Comparison of ENCODE assay signal across 33 cellular contexts in the genomic region with DNA sequence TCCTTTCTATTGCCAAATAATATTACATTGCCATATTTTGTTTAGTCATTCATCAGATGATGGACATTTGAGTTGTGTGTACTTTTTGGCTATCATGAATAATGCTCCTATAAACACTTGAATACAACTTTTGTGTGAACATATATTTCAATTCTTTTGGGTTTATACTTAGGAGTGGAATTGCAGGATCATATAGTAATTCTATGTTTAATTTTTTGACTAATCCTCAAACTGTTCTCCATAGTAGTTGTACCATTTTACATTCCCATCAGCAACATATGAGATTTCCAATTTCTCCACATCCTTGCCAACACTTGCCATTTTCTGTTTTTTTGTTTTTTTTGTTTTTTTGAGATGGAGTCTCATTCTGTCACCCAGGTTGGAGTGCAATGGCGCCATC.
"Had no signal": no experiment of that assay in that cellular context is flagged by ENCODE, and none has a peak within 500 bp of the region (broad histone marks: within the 10 kb centered on the region; RNA-seq: fewer than 3 reads in every experiment).

No MANE protein-coding gene starts in this region.

- DNase-seq: activated effector memory CD4-positive, alpha-beta T cell treated with anti-CD3 and anti-CD28 coated beads, Interleukin-2, amount 50 U/mL, for 16 hours; activated effector memory CD4-positive, alpha-beta T cell treated with Interleukin-2 at 50 U/mL for 16 hours; activated gamma-delta T cell; activated gamma-delta T cell treated with Interleukin-2 at 50 U/mL for 16 hours; activated naive CD4-positive, alpha-beta T cell; activated naive CD4-positive, alpha-beta T cell treated with anti-CD3 and anti-CD28 coated beads for 36 hours; activated naive CD4-positive, alpha-beta T cell treated with anti-CD3 and anti-CD28 coated beads, Interleukin-2, amount 10 ng/mL, durations not matched to agents 7 days and 5 days; activated naive CD4-positive, alpha-beta T cell treated with anti-CD3 and anti-CD28 coated beads, Interleukin-2, amount 50 U/mL, for 16 hours; activated naive CD4-positive, alpha-beta T cell treated with Interleukin-2 at 50 U/mL for 16 hours; activated naive CD8-positive, alpha-beta T cell treated with anti-CD3 and anti-CD28 coated beads for 36 hours; activated naive CD8-positive, alpha-beta T cell treated with anti-CD3 and anti-CD28 coated beads, Interleukin-2, amount 10 ng/mL, durations not matched to agents 7 days and 5 days; activated naive CD8-positive, alpha-beta T cell treated with anti-CD3 and anti-CD28 coated beads, Interleukin-2, amount 50 U/mL, for 24 hours; activated T-cell treated with anti-CD3 and anti-CD28 coated beads, Interleukin-2, amount 50 U/mL, for 24 hours; activated T-cell treated with anti-CD3 and anti-CD28 coated beads, Interleukin-2, amount 50 U/mL, for 4 hours; activated T-cell treated with anti-CD3 and anti-CD28 coated beads, Interleukin-2, amount 50 U/mL, for 48 hours; activated T-cell treated with anti-CD3 and anti-CD28 coated beads, Interleukin-2, amount 50 U/mL, for 72 hours; amniotic stem cell; amygdala; anterior cingulate cortex; aorta; body of pancreas; brain microvascular endothelial cell; caudate nucleus; central memory CD4-positive, alpha-beta T cell; cerebellar nuclear complex had no signal

- ATAC-seq: activated naive CD4-positive, alpha-beta T cell treated with anti-CD3 and anti-CD28 coated beads, Interleukin-2, amount 50 U/mL, for 72 hours; activated naive CD8-positive, alpha-beta T cell treated with anti-CD3 and anti-CD28 coated beads, Interleukin-2, amount 50 U/mL, for 24 hours; activated T-cell treated with anti-CD3 and anti-CD28 coated beads, Interleukin-2, amount 50 U/mL, for 4 hours; activated T-cell treated with anti-CD3 and anti-CD28 coated beads, Interleukin-2, amount 50 U/mL, for 72 hours; activated T-helper 17 cell treated with anti-CD3 and anti-CD28 coated beads, Interleukin-2, amount 50 U/mL, for 72 hours; body of pancreas had no signal

- H3K27ac ChIP-seq: adrenal gland, ascending aorta, body of pancreas, brain microvascular endothelial cell, breast epithelium, cardiac muscle cell had no signal

- H3K27me3 ChIP-seq: adrenal gland, ascending aorta, body of pancreas, brain microvascular endothelial cell, breast epithelium, cardiac muscle cell had no signal

- H3K4me3 ChIP-seq: adrenal gland, ascending aorta, body of pancreas, breast epithelium, cardiac muscle cell had no signal

- H3K36me3 ChIP-seq: adrenal gland, ascending aorta, brain microvascular endothelial cell, breast epithelium, cardiac muscle cell had no signal

- FAIRE-seq: astrocyte, bronchial epithelial cell had no signal

- H3K4me1 ChIP-seq: adrenal gland, ascending aorta had no signal

- H3K9me3 ChIP-seq: body of pancreas had no signal
